12 cellular contexts compared by ENCODE assay signal in the genomic region with DNA sequence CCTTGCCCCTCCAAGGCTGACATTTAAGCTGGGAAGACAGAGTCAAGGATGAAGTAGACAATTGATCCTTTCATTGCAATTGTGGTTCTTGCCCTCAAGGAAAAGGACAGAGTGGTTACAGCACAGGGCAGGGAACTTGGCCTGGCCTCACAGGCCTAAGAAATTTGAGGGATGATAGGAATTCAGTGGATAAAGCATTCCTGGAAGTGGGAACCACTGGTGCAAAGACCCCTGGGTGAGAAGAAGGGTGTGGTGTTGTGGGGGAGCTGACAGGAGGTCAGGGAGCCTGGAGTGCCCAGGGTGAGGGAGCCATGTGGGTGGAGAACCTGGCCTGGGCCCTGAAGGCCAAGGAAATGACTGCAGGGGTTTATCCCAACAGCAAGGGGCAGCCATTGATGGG.
A peak's percentile ranks its signal among the peaks of the same experiment; 100 is the strongest.
DNase-seq lines count a peak whose midpoint lies in the region; ATAC-seq, FAIRE-seq and TF ChIP-seq lines count a peak whose summit lies in the region.
"Had no signal": no experiment of that assay in that cellular context is flagged by ENCODE, and none has a peak within 500 bp of the region (broad histone marks: within the 10 kb centered on the region; RNA-seq: fewer than 3 reads in every experiment).

No MANE protein-coding gene starts in this region.

- TF ChIP-seq EP300 in stomach (IDR thresholded peaks at IDR 0.05) = no peak

- peak overlapping the region; percentile 78 for H2AFZ ChIP-seq in PC-3 (ENCODE audit: low read length)
- peak overlapping the region; percentile 87 for H2AFZ ChIP-seq in endothelial cell of umbilical vein (ENCODE audit: low read depth, low read length)

- no peak for TF ChIP-seq POLR2A in endothelial cell of umbilical vein (IDR thresholded peaks at IDR 0.05; ENCODE audit: low read depth, low read length)
- TF ChIP-seq POLR2A in stomach (IDR thresholded peaks at IDR 0.05) = no peak

- H3F3A ChIP-seq in PC-3 (ENCODE audit: low read length, unreplicated experiment) = peaks cover 4% of the 10 kb centered on the region

- TF ChIP-seq CTCF in PC-3 (conservative IDR thresholded peaks at IDR 0.05; ENCODE audit: low read depth, low read length) = no peak
- no peak for TF ChIP-seq CTCF in endothelial cell of umbilical vein (IDR thresholded peaks at IDR 0.05; ENCODE audit: extremely low read depth in 1 of 2, insufficient read depth in 1 of 2, low read depth in 1 of 2, low read length in 2 of 2)
- no peak for TF ChIP-seq CTCF in stomach (IDR thresholded peaks at IDR 0.05)

- no peaks in the 10 kb centered on the region for H3K36me3 ChIP-seq in PC-3 (ENCODE audit: low read depth, low read length)
- H3K36me3 ChIP-seq in endothelial cell of umbilical vein (ENCODE audit: control insufficient read depth in 2 of 2, extremely low read depth in 1 of 2, insufficient read depth in 2 of 2, low read length in 2 of 2) = no peaks in the 10 kb centered on the region
- no peaks in the 10 kb centered on the region for H3K36me3 ChIP-seq in stomach

- no peaks in the 10 kb centered on the region for H3K9me2 ChIP-seq in PC-3 (replicated peaks; ENCODE audit: low read length)

- peaks cover 22% of the 10 kb centered on the region for H3K4me1 ChIP-seq in PC-3 (ENCODE audit: insufficient read depth, low read length)
- H3K4me1 ChIP-seq in endothelial cell of umbilical vein (ENCODE audit: control insufficient read depth, extremely low read depth, insufficient read depth, low read length) = peaks cover 26% of the 10 kb centered on the region
- peaks cover 15 to 62% (median 33%) of the 10 kb centered on the region in 4 donors for H3K4me1 ChIP-seq in stomach

- dilution Hi-C loops in endothelial cell of umbilical vein (cut with MboI; ENCODE audit: extremely low pct_ligation_motif_present, low sequenced_read_pairs) = no loop called here

- no peaks in the 10 kb centered on the region for H3K9me1 ChIP-seq in endothelial cell of umbilical vein (replicated peaks; ENCODE audit: control insufficient read depth, extremely low read depth, insufficient read depth, low read length)

- peak; percentile 39 for DNase-seq in ELR (ENCODE audit: low read depth)
- DNase-seq in PC-3 = no peak
- DNase-seq in endothelial cell of umbilical vein (ENCODE audit: low read depth, low spot score) = no peak
- no peak for DNase-seq in stomach
- no peak for DNase-seq in DMS153 treated with DMSO at 0.1 percent for 48 hours (lab: John Stamatoyannopoulos, UW; ENCODE audit: unreplicated experiment)
- DNase-seq in NCI-H524 treated with DMSO at 0.1 percent for 48 hours (lab: John Stamatoyannopoulos, UW) = no peak
- DNase-seq: activated T-cell treated with anti-CD3 and anti-CD28 coated beads, Interleukin-2, amount 50 U/mL, for 72 hours; H7; NCI-H1105; NCI-H345 had no signal

- H3K4me2 ChIP-seq in PC-3 (ENCODE audit: low read length) (peak overlapping the region; percentile 80), endothelial cell of umbilical vein (ENCODE audit: insufficient read depth, low read length) (no peak overlapping the region)

- no peak overlapping the region for H3K4me3 ChIP-seq in PC-3 (ENCODE audit: low read length)
- H3K4me3 ChIP-seq in endothelial cell of umbilical vein (replicated peaks in 1 of 3; ENCODE audit: insufficient read depth in 1 of 3, low read depth in 1 of 3, low read length in 3 of 3) = no peak overlapping the region
- no peak overlapping the region for H3K4me3 ChIP-seq in stomach
- H3K4me3 ChIP-seq: GM12878 had no signal

- H3K27ac ChIP-seq in PC-3 (ENCODE audit: low read length) = peak overlapping the region; percentile 93
- peak overlapping the region; percentile 88 for H3K27ac ChIP-seq in endothelial cell of umbilical vein (ENCODE audit: insufficient read depth, low read depth, low read length)
- peak overlapping the region; percentile 79 to 92 (median 88) for H3K27ac ChIP-seq in stomach

- FAIRE-seq in endothelial cell of umbilical vein (lab: Jason Lieb, UNC) = peak; percentile 69
- FAIRE-seq: GM12878 had no signal

- intact Hi-C loops in PC-3 (cut with micrococcal nuclease) (loop anchor here (2.0 to 5.0 kb wide), 2 partner anchors 33 to 379 kb away; a partner anchor contains a TSS), endothelial cell of umbilical vein (cut with micrococcal nuclease) (loop anchor here (1.0 to 10.0 kb wide), 4 partner anchors 32 to 919 kb away; no protein-coding TSS in a partner anchor), stomach (cut with DNase I; ENCODE audit: low total_unique reads) (no loop called here)

- POLR2A ChIA-PET in PC-3 (lab: Charles Lee; ENCODE audit: unreplicated experiment) = no interaction called here
- POLR2A ChIA-PET in endothelial cell of umbilical vein (lab: Charles Lee) = no interaction called here

- BruUV-seq in PC-3 (replicated peaks; lab: Mats Ljungman, UMichigan) (no TSS peak), endothelial cell of umbilical vein (replicated peaks; lab: Mats Ljungman, UMichigan) (no TSS peak)

- no peak for ATAC-seq in PC-3
- no peak for ATAC-seq in activated CD4-positive, CD25-positive, alpha-beta regulatory T cell treated with anti-CD3 and anti-CD28 coated beads, Interleukin-2, amount 50 U/mL, for 24 hours
- ATAC-seq: activated T-cell treated with anti-CD3 and anti-CD28 coated beads, Interleukin-2, amount 50 U/mL, for 72 hours; GM12878 had no signal

- CTCF ChIA-PET in PC-3 (lab: Charles Lee) = interaction anchor here (1.4 kb wide), 1 partner anchor 9 kb away, joined by 5 read pairs; no protein-coding TSS in a partner anchor
- CTCF ChIA-PET in endothelial cell of umbilical vein (lab: Charles Lee) = interaction anchor here (0.6 to 3.2 kb wide), 6 partner anchors 10 to 376 kb away, joined by 3 to 27 read pairs (median 4); no protein-coding TSS in a partner anchor

- H3K9ac ChIP-seq in PC-3 (ENCODE audit: low read length) (no peak overlapping the region), endothelial cell of umbilical vein (replicated peaks; ENCODE audit: extremely low read depth, insufficient read depth, low read length) (no peak overlapping the region)

- no peaks in the 10 kb centered on the region for H3K9me3 ChIP-seq in PC-3 (ENCODE audit: low read length)
- H3K9me3 ChIP-seq in endothelial cell of umbilical vein (replicated peaks; ENCODE audit: control insufficient read depth, insufficient read depth, low read length) = no peaks in the 10 kb centered on the region
- H3K9me3 ChIP-seq in stomach = no peaks in the 10 kb centered on the region

- H3K27me3 ChIP-seq in PC-3 (ENCODE audit: low read length) = no peaks in the 10 kb centered on the region
- H3K27me3 ChIP-seq in endothelial cell of umbilical vein (ENCODE audit: control insufficient read depth in 2 of 2, insufficient read depth in 2 of 2, low read length in 2 of 2) = no peaks in the 10 kb centered on the region
- H3K27me3 ChIP-seq in stomach = no peaks in the 10 kb centered on the region

- H4K20me1 ChIP-seq in PC-3 (ENCODE audit: low read length) (no peaks in the 10 kb centered on the region), endothelial cell of umbilical vein (replicated peaks; ENCODE audit: control insufficient read depth, extremely low read depth, insufficient read depth, low read length) (no peaks in the 10 kb centered on the region)

- H3K79me2 ChIP-seq in PC-3 (ENCODE audit: low read length) (no peaks in the 10 kb centered on the region), endothelial cell of umbilical vein (ENCODE audit: control insufficient read depth, insufficient read depth, low read length) (no peaks in the 10 kb centered on the region)

TF ChIP-seq in endothelial cell of umbilical vein, 7 proteins besides CTCF, POLR2A, EP300 and RAD21:
- TF ChIP-seq FOS (IDR thresholded peaks at IDR 0.05; ENCODE audit: borderline replicate concordance, insufficient read depth, low read length) (no peak), MYC (IDR thresholded peaks at IDR 0.05; ENCODE audit: low read depth, low read length) (no peak), EZH2 (IDR thresholded peaks at IDR 0.05; ENCODE audit: borderline replicate concordance, low read depth, low read length, severe bottlenecking) (no peak), POLR2AphosphoS5 (IDR thresholded peaks at IDR 0.05; ENCODE audit: insufficient read depth, low read depth, low read length) (no peak)
- TF ChIP-seq, protein P1, sequence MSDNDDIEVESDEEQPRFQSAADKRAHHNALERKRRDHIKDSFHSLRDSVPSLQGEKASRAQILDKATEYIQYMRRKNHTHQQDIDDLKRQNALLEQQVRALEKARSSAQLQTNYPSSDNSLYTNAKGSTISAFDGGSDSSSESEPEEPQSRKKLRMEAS (IDR thresholded peaks at IDR 0.05; ENCODE audit: insufficient read depth, insufficient read length) = no peak
